Comparison of ENCODE assay signal across 31 cellular contexts in genomic region chrX:44947995-44948394, GRCh38.
DNase-seq lines count a peak whose midpoint lies in the region; ATAC-seq, FAIRE-seq and TF ChIP-seq lines count a peak whose summit lies in the region.
"Had no signal": no experiment of that assay in that cellular context is flagged by ENCODE, and none has a peak within 500 bp of the region (broad histone marks: within the 10 kb centered on the region; RNA-seq: fewer than 3 reads in every experiment).

No MANE protein-coding gene starts in this region.

- H4K20me1 ChIP-seq in astrocyte (ENCODE audit: insufficient read depth, low read length) = peaks cover 7% of the 10 kb centered on the region

- H3K27me3 ChIP-seq in astrocyte (ENCODE audit: insufficient read depth, low read length) (no peaks in the 10 kb centered on the region), trophoblast cell (ENCODE audit: insufficient read depth, low read length) (no peaks in the 10 kb centered on the region)
- H3K27me3 ChIP-seq: ovary, suprapubic skin had no signal

- H4K12ac ChIP-seq in trophoblast cell (ENCODE audit: low read depth, low read length) = no peak overlapping the region

- H2AFZ ChIP-seq in astrocyte (ENCODE audit: low read depth, low read length) = no peak overlapping the region
- no peak overlapping the region for H2AFZ ChIP-seq in trophoblast cell (ENCODE audit: insufficient read depth, low read length, poor library complexity)
- H2AFZ ChIP-seq: PC-9 had no signal

- CTCF ChIA-PET in activated CD8-positive, alpha-beta T cell treated with anti-CD3 and anti-CD28 coated beads for 36 hours (lab: Charles Lee) = no interaction called here
- CTCF ChIA-PET in activated CD8-positive, alpha-beta T cell treated with anti-CD3 and anti-CD28 coated beads, Interleukin-2, amount 10 ng/mL, durations not matched to agents 7 days and 5 days (lab: Charles Lee) = no interaction called here
- CTCF ChIA-PET in HEK293 (lab: Yijun Ruan, JAX) = interaction anchor here (0.7 kb wide), 2 partner anchors 9 to 904 kb away, joined by 3 read pairs; no protein-coding TSS in a partner anchor

- H3K4ac ChIP-seq in trophoblast cell (ENCODE audit: low read depth, low read length) = peak overlapping the region; percentile 62

- H2BK5ac ChIP-seq in trophoblast cell (ENCODE audit: low read depth, low read length, poor library complexity) = no peak overlapping the region

- H3K9ac ChIP-seq in astrocyte (ENCODE audit: low read length) (no peak overlapping the region), trophoblast cell (ENCODE audit: low read length) (no peak overlapping the region)

- peaks cover 98% of the 10 kb centered on the region for H3K79me2 ChIP-seq in astrocyte (ENCODE audit: insufficient read depth, low read length)
- H3K79me2 ChIP-seq in trophoblast cell (ENCODE audit: control insufficient read depth, insufficient read depth, low read length, poor library complexity) = peaks cover 5% of the 10 kb centered on the region

- no peak overlapping the region for H2BK120ac ChIP-seq in trophoblast cell (ENCODE audit: insufficient read depth, low read length, poor library complexity)

- H2BK12ac ChIP-seq in trophoblast cell (ENCODE audit: low read length) = no peak overlapping the region

- no peaks in the 10 kb centered on the region for H3K27me3 Mint-ChIP-seq in activated CD8-positive, alpha-beta T cell treated with anti-CD3 and anti-CD28 coated beads for 36 hours
- no peaks in the 10 kb centered on the region for H3K27me3 Mint-ChIP-seq in activated CD8-positive, alpha-beta T cell treated with anti-CD3 and anti-CD28 coated beads, Interleukin-2, amount 10 ng/mL, durations not matched to agents 7 days and 5 days (ENCODE audit: low read depth)
- H3K27me3 Mint-ChIP-seq in astrocyte (ENCODE audit: low read depth, unreplicated experiment) = no peaks in the 10 kb centered on the region
- H3K27me3 Mint-ChIP-seq: activated CD4-positive, alpha-beta memory T cell treated with anti-CD3 and anti-CD28 coated beads, Interleukin-2, amount 10 ng/mL, durations not matched to agents 7 days and 5 days; central memory CD8-positive, alpha-beta T cell; effector memory CD8-positive, alpha-beta T cell; natural killer cell treated with Interleukin-12 subunit alpha and Interleukin-12 subunit beta and Interleukin-15 and Interleukin-18, amount 100 ng/mL, for 72 hours had no signal

- POLR2A ChIA-PET in activated CD8-positive, alpha-beta T cell treated with anti-CD3 and anti-CD28 coated beads for 36 hours (lab: Charles Lee) = no interaction called here
- POLR2A ChIA-PET in activated CD8-positive, alpha-beta T cell treated with anti-CD3 and anti-CD28 coated beads, Interleukin-2, amount 10 ng/mL, durations not matched to agents 7 days and 5 days (lab: Charles Lee) = no interaction called here
- POLR2A ChIA-PET in HEK293 (lab: Yijun Ruan, JAX) = no interaction called here

- no peak overlapping the region for H4K8ac ChIP-seq in trophoblast cell (ENCODE audit: low read depth, low read length)

- no peak for ATAC-seq in activated CD8-positive, alpha-beta T cell treated with anti-CD3 and anti-CD28 coated beads for 36 hours
- no peak for ATAC-seq in activated CD8-positive, alpha-beta T cell treated with anti-CD3 and anti-CD28 coated beads, Interleukin-2, amount 10 ng/mL, durations not matched to agents 7 days and 5 days
- ATAC-seq: effector memory CD8-positive, alpha-beta T cell; natural killer cell treated with Interleukin-12 subunit alpha and Interleukin-12 subunit beta and Interleukin-15 and Interleukin-18, amount 100 ng/mL, for 72 hours had no signal

- intact Hi-C loops in activated CD8-positive, alpha-beta T cell treated with anti-CD3 and anti-CD28 coated beads for 36 hours (cut with micrococcal nuclease) = no loop called here

- DNase-seq in activated CD8-positive, alpha-beta T cell treated with anti-CD3 and anti-CD28 coated beads for 36 hours = no peak
- no peak for DNase-seq in activated CD8-positive, alpha-beta T cell treated with anti-CD3 and anti-CD28 coated beads, Interleukin-2, amount 10 ng/mL, durations not matched to agents 7 days and 5 days
- no peak for DNase-seq in astrocyte (ENCODE audit: low read depth)
- DNase-seq in trophoblast cell = no peak
- DNase-seq in NCI-H2081 treated with DMSO at 0.1 percent for 48 hours (lab: John Stamatoyannopoulos, UW) = no peak
- DNase-seq in SW480 (ENCODE audit: low spot score) = no peak
- DNase-seq in T-helper 1 cell = no peak
- DNase-seq: 8988T; activated CD4-positive, alpha-beta memory T cell treated with anti-CD3 and anti-CD28 coated beads, Interleukin-2, amount 10 ng/mL, durations not matched to agents 7 days and 5 days; activated CD4-positive, CD25-positive, alpha-beta regulatory T cell treated with anti-CD3 and anti-CD28 coated beads, Interleukin-2, amount 50 U/mL, for 72 hours; activated gamma-delta T cell treated with Interleukin-2 at 50 U/mL for 16 hours; activated T-cell treated with anti-CD3 and anti-CD28 coated beads for 4 hours; effector memory CD8-positive, alpha-beta T cell; GOT3; KBM-7; NCI-H1092 treated with DMSO at 0.1 percent for 48 hours; NCI-H2029 treated with DMSO at 0.1 percent for 48 hours; NCI-H345; NCI-H69; ovary; PC-9; stimulated activated naive CD4-positive, alpha-beta T cell had no signal

- H3K4me2 ChIP-seq in astrocyte (ENCODE audit: low read length) (no peak overlapping the region), trophoblast cell (ENCODE audit: low read length) (no peak overlapping the region)
- H3K4me2 ChIP-seq: PC-9 had no signal

- peaks cover 23% of the 10 kb centered on the region for H3K4me1 ChIP-seq in HEK293 (ENCODE audit: control insufficient read depth, insufficient read depth, low read length)
- H3K4me1 ChIP-seq in astrocyte (ENCODE audit: insufficient read depth, low read length) = peaks cover 4% of the 10 kb centered on the region
- no peaks in the 10 kb centered on the region for H3K4me1 ChIP-seq in trophoblast cell (ENCODE audit: control insufficient read depth in 1 of 2, insufficient read depth in 2 of 2, low read length in 2 of 2)
- H3K4me1 ChIP-seq: suprapubic skin had no signal

- peak overlapping the region; percentile 74 for H3K27ac Mint-ChIP-seq in activated CD8-positive, alpha-beta T cell treated with anti-CD3 and anti-CD28 coated beads for 36 hours
- H3K27ac Mint-ChIP-seq in activated CD8-positive, alpha-beta T cell treated with anti-CD3 and anti-CD28 coated beads, Interleukin-2, amount 10 ng/mL, durations not matched to agents 7 days and 5 days = no peak overlapping the region
- no peak overlapping the region for H3K27ac Mint-ChIP-seq in astrocyte (ENCODE audit: unreplicated experiment)
- H3K27ac Mint-ChIP-seq: activated CD4-positive, alpha-beta memory T cell treated with anti-CD3 and anti-CD28 coated beads, Interleukin-2, amount 10 ng/mL, durations not matched to agents 7 days and 5 days; effector memory CD8-positive, alpha-beta T cell had no signal

- H3K4me3 Mint-ChIP-seq in activated CD8-positive, alpha-beta T cell treated with anti-CD3 and anti-CD28 coated beads for 36 hours = no peak overlapping the region
- no peak overlapping the region for H3K4me3 Mint-ChIP-seq in activated CD8-positive, alpha-beta T cell treated with anti-CD3 and anti-CD28 coated beads, Interleukin-2, amount 10 ng/mL, durations not matched to agents 7 days and 5 days
- no peak overlapping the region for H3K4me3 Mint-ChIP-seq in astrocyte (ENCODE audit: unreplicated experiment)
- H3K4me3 Mint-ChIP-seq: activated CD4-positive, alpha-beta memory T cell treated with anti-CD3 and anti-CD28 coated beads, Interleukin-2, amount 10 ng/mL, durations not matched to agents 7 days and 5 days; CD14-positive monocyte; central memory CD8-positive, alpha-beta T cell; effector memory CD8-positive, alpha-beta T cell; natural killer cell treated with Interleukin-12 subunit alpha and Interleukin-12 subunit beta and Interleukin-15 and Interleukin-18, amount 100 ng/mL, for 72 hours had no signal

- H3K14ac ChIP-seq in trophoblast cell (ENCODE audit: low read length) = no peak overlapping the region

- peaks cover 26% of the 10 kb centered on the region for H3K4me1 Mint-ChIP-seq in activated CD8-positive, alpha-beta T cell treated with anti-CD3 and anti-CD28 coated beads for 36 hours (ENCODE audit: low read depth)
- peaks cover 9% of the 10 kb centered on the region for H3K4me1 Mint-ChIP-seq in activated CD8-positive, alpha-beta T cell treated with anti-CD3 and anti-CD28 coated beads, Interleukin-2, amount 10 ng/mL, durations not matched to agents 7 days and 5 days (ENCODE audit: low read depth)
- H3K4me1 Mint-ChIP-seq in astrocyte (ENCODE audit: low read depth, unreplicated experiment) = peaks cover 8% of the 10 kb centered on the region

- no peak overlapping the region for H3K23ac ChIP-seq in trophoblast cell (ENCODE audit: low read length)

- H3K36me3 ChIP-seq in HEK293 (ENCODE audit: control insufficient read depth in 2 of 2, insufficient read depth in 1 of 2, low read length in 2 of 2) (no peaks in the 10 kb centered on the region; a peak in 1 of 3 replicates), astrocyte (ENCODE audit: insufficient read depth, low read length) (no peaks in the 10 kb centered on the region), trophoblast cell (ENCODE audit: control insufficient read depth in 1 of 2, insufficient read depth in 2 of 2, low read length in 2 of 2) (peaks cover 0 to 3% of the 10 kb centered on the region in 2 experiments)
- H3K36me3 ChIP-seq: ovary, suprapubic skin had no signal

- H3K18ac ChIP-seq in trophoblast cell (ENCODE audit: low read length) = no peak overlapping the region

- TF ChIP-seq CTCF in activated CD8-positive, alpha-beta T cell treated with anti-CD3 and anti-CD28 coated beads for 36 hours (IDR thresholded peaks at IDR 0.05) = no peak
- TF ChIP-seq CTCF in HEK293 (tag by site-specific recombination; IDR thresholded peaks at IDR 0.05) (no peak), astrocyte (IDR thresholded peaks at IDR 0.05; ENCODE audit: insufficient read depth, low read depth, low read length) (no peak)

- H3K36me3 Mint-ChIP-seq in activated CD8-positive, alpha-beta T cell treated with anti-CD3 and anti-CD28 coated beads for 36 hours (ENCODE audit: low read depth) = peaks cover 6% of the 10 kb centered on the region
- H3K36me3 Mint-ChIP-seq in activated CD8-positive, alpha-beta T cell treated with anti-CD3 and anti-CD28 coated beads, Interleukin-2, amount 10 ng/mL, durations not matched to agents 7 days and 5 days (ENCODE audit: low read depth) = peaks cover 22% of the 10 kb centered on the region
- H3K36me3 Mint-ChIP-seq in astrocyte (ENCODE audit: low read depth, unreplicated experiment) = no peaks in the 10 kb centered on the region
- H3K36me3 Mint-ChIP-seq: natural killer cell treated with Interleukin-12 subunit alpha and Interleukin-12 subunit beta and Interleukin-15 and Interleukin-18, amount 100 ng/mL, for 72 hours had no signal

- H3K27ac ChIP-seq in HEK293 (ENCODE audit: extremely low read depth, low read depth, low read length) = peak overlapping the region; percentile 21; the same call in 1 of the 2 replicates
- no peak overlapping the region for H3K27ac ChIP-seq in astrocyte (ENCODE audit: low read depth, low read length)
- H3K27ac ChIP-seq in trophoblast cell (ENCODE audit: low read depth, low read length) = no peak overlapping the region
- H3K27ac ChIP-seq: HL-60, ovary, PC-9, SK-N-MC, skin epidermis, suprapubic skin had no signal

- peak; percentile 45 for FAIRE-seq in astrocyte (lab: Jason Lieb, UNC)
- FAIRE-seq: keratinocyte had no signal

- no CpG with 5 or more reads among the region's 4 CpGs for WGBS in trophoblast cell (ENCODE audit: extremely low coverage, insufficient coverage, insufficient read length)

- H3K9me3 ChIP-seq in HEK293 (ENCODE audit: control insufficient read depth, insufficient read depth, low read depth, low read length) = no peaks in the 10 kb centered on the region
- H3K9me3 ChIP-seq in astrocyte (ENCODE audit: insufficient read depth, low read depth, low read length) = no peaks in the 10 kb centered on the region
- no peaks in the 10 kb centered on the region for H3K9me3 ChIP-seq in trophoblast cell (ENCODE audit: insufficient read depth, low read depth, low read length)
- H3K9me3 ChIP-seq: ovary, suprapubic skin had no signal

- no peak overlapping the region for H4K91ac ChIP-seq in trophoblast cell (ENCODE audit: low read depth, low read length)

- H3K9me3 Mint-ChIP-seq in activated CD8-positive, alpha-beta T cell treated with anti-CD3 and anti-CD28 coated beads for 36 hours = peaks cover 4% of the 10 kb centered on the region
- peaks cover 5% of the 10 kb centered on the region for H3K9me3 Mint-ChIP-seq in activated CD8-positive, alpha-beta T cell treated with anti-CD3 and anti-CD28 coated beads, Interleukin-2, amount 10 ng/mL, durations not matched to agents 7 days and 5 days (ENCODE audit: insufficient read depth)
- no peaks in the 10 kb centered on the region for H3K9me3 Mint-ChIP-seq in astrocyte (ENCODE audit: unreplicated experiment)
- H3K9me3 Mint-ChIP-seq: central memory CD8-positive, alpha-beta T cell; effector memory CD8-positive, alpha-beta T cell; natural killer cell treated with Interleukin-12 subunit alpha and Interleukin-12 subunit beta and Interleukin-15 and Interleukin-18, amount 100 ng/mL, for 72 hours had no signal

- no peaks in the 10 kb centered on the region for H3K79me1 ChIP-seq in trophoblast cell (ENCODE audit: low read length)

- H3K4me3 ChIP-seq in HEK293 (ENCODE audit: low read depth, low read length) = no peak overlapping the region
- H3K4me3 ChIP-seq in astrocyte (ENCODE audit: insufficient read depth, low read depth, low read length) = no peak overlapping the region
- no peak overlapping the region for H3K4me3 ChIP-seq in trophoblast cell (ENCODE audit: low read depth, low read length)
- H3K4me3 ChIP-seq: ovary, PC-9, SK-N-MC, skin epidermis, suprapubic skin had no signal

- H2AK5ac ChIP-seq in trophoblast cell (ENCODE audit: low read length) = no peak overlapping the region
